8 cellular contexts compared by ENCODE assay signal in the genomic region with DNA sequence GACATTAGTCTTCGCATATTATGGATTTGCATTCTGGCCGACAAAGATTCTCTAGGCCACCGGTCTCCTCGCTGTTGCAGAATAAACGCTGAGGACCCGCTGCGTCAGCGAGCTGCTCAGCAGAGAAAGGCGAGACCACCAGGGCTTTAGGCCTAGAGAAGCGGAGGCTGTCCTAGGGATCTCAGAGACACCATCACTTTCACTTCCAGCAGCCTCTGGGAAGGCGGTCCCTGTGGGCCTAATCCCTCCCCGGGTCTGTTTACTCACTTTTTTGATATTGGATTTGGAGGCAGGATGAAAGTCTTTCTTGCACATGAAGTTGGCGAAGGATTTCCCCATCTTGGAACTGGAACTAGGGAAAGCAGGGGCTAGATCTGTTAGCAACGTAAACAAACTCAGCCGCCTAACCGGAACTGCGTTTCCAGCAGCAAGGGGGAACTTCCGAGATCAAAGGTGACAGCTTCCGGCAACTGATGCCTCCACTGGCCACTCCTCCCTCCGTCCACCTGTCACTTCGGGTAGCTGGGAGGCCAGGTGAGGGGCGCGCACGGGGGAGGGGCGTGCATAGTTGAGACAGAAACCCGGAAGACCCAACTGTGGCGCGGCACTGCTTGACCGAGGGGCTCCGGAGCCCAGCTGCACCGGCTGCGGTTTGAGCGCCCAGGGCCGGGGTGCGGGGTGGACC. TPM values are rescaled to one million over a fixed set of nuclear protein-coding genes. Genes with fewer than 3 reads are reported as not detected.
DNase-seq lines count a peak whose midpoint lies in the region; ATAC-seq and TF ChIP-seq lines count a peak whose summit lies in the region.

A gene with protein sequence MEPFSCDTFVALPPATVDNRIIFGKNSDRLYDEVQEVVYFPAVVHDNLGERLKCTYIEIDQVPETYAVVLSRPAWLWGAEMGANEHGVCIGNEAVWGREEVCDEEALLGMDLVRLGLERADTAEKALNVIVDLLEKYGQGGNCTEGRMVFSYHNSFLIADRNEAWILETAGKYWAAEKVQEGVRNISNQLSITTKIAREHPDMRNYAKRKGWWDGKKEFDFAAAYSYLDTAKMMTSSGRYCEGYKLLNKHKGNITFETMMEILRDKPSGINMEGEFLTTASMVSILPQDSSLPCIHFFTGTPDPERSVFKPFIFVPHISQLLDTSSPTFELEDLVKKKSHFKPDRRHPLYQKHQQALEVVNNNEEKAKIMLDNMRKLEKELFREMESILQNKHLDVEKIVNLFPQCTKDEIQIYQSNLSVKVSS (plus strand): TSS at position 447 of the 685 bp plus-strand sequence. CDS start 2,554 bp downstream, outside the sequence.

- TF ChIP-seq CTCF in cardiac muscle cell (IDR thresholded peaks at IDR 0.05; ENCODE audit: low read depth, low read length), result no peak
- peak; percentile 4 for TF ChIP-seq CTCF in parathyroid adenoma (IDR thresholded peaks at IDR 0.05)
- peak in 1 of 5 experiments; percentile 17 for TF ChIP-seq CTCF in tibial nerve (IDR thresholded peaks at IDR 0.05)

- H3K9me3 ChIP-seq in cardiac muscle cell (ENCODE audit: low read depth) (no peaks in the 10 kb centered on the region), parathyroid adenoma (ENCODE audit: control insufficient read depth, low read length) (no peaks in the 10 kb centered on the region), tibial nerve (no peaks in the 10 kb centered on the region)

- DNase-seq in NCI-H1105 (lab: John Stamatoyannopoulos, UW) (peak; percentile 85), SW480 (ENCODE audit: low spot score) (peak; percentile 88), cardiac muscle cell (ENCODE audit: low read depth in 1 of 2, low spot score in 1 of 2) (peak; percentile 80 to 91), tibial nerve (ENCODE audit: low spot score in 2 of 2) (peak; percentile 29 to 63)
- peak; percentile 74 for DNase-seq in activated naive CD8-positive, alpha-beta T cell treated with anti-CD3 and anti-CD28 coated beads, Interleukin-2, amount 50 U/mL, for 24 hours

- H3K27me3 ChIP-seq in cardiac muscle cell, result no peaks in the 10 kb centered on the region
- no peaks in the 10 kb centered on the region for H3K27me3 ChIP-seq in parathyroid adenoma (ENCODE audit: control insufficient read depth, insufficient read depth, low read length)
- no peaks in the 10 kb centered on the region for H3K27me3 ChIP-seq in tibial nerve

- H3K36me3 ChIP-seq in cardiac muscle cell (no peaks in the 10 kb centered on the region), parathyroid adenoma (ENCODE audit: control insufficient read depth, insufficient read depth, low read length) (no peaks in the 10 kb centered on the region), tibial nerve (peaks cover 0 to 26% (median 0%) of the 10 kb centered on the region in 3 donors)

- peak; percentile 94 for ATAC-seq in HG02610 (IDR thresholded peaks at IDR 0.05; ENCODE audit: unreplicated experiment)
- peak; percentile 95 for ATAC-seq in activated naive CD8-positive, alpha-beta T cell treated with anti-CD3 and anti-CD28 coated beads, Interleukin-2, amount 50 U/mL, for 24 hours

- H3K4me3 ChIP-seq in cardiac muscle cell, result peak within 1 kb of the TSS; percentile 82
- peak within 1 kb of the TSS; percentile 98 for H3K4me3 ChIP-seq in parathyroid adenoma (ENCODE audit: low read depth, low read length)
- peak within 1 kb of the TSS; percentile 67 to 87 (median 84) for H3K4me3 ChIP-seq in tibial nerve

- H3K4me1 ChIP-seq in cardiac muscle cell (ENCODE audit: low read depth) (peaks cover 11% of the 10 kb centered on the region), parathyroid adenoma (peaks cover 11% of the 10 kb centered on the region), tibial nerve (peaks cover 0 to 41% (median 24%) of the 10 kb centered on the region in 4 donors)

- H3K79me2 ChIP-seq in parathyroid adenoma, result peaks cover 42% of the 10 kb centered on the region

- H3K9ac ChIP-seq in parathyroid adenoma, result peak within 1 kb of the TSS; percentile 33

- peak; percentile 40 to 85 for TF ChIP-seq EP300 in tibial nerve (IDR thresholded peaks at IDR 0.05)

- peak within 1 kb of the TSS; percentile 88 for H3K27ac Mint-ChIP-seq in activated naive CD8-positive, alpha-beta T cell treated with anti-CD3 and anti-CD28 coated beads, Interleukin-2, amount 50 U/mL, for 24 hours

- TF ChIP-seq POLR2A in GM10847 (IDR thresholded peaks at IDR 0.05; ENCODE audit: extremely low read depth, insufficient read length), result peak; percentile 47
- TF ChIP-seq POLR2A in tibial nerve (IDR thresholded peaks at IDR 0.05), result peak in 1 of 2 donors; percentile 21

- peak within 1 kb of the TSS; percentile 95 for H3K4me3 Mint-ChIP-seq in activated naive CD8-positive, alpha-beta T cell treated with anti-CD3 and anti-CD28 coated beads, Interleukin-2, amount 50 U/mL, for 24 hours

- peak within 1 kb of the TSS; percentile 86 for H2AFZ ChIP-seq in parathyroid adenoma

- H3K9me3 Mint-ChIP-seq in activated naive CD8-positive, alpha-beta T cell treated with anti-CD3 and anti-CD28 coated beads, Interleukin-2, amount 50 U/mL, for 24 hours, result no peaks in the 10 kb centered on the region

- H3K4me1 Mint-ChIP-seq in activated naive CD8-positive, alpha-beta T cell treated with anti-CD3 and anti-CD28 coated beads, Interleukin-2, amount 50 U/mL, for 24 hours, result peaks cover 36% of the 10 kb centered on the region

- 1% methylated on average over 34 to 35 of the region's 35 CpGs for WGBS in tibial nerve, 2 donors

- peak within 1 kb of the TSS; percentile 72 for H3K4me2 ChIP-seq in parathyroid adenoma (ENCODE audit: low read length)

- H3K27me3 Mint-ChIP-seq in activated naive CD8-positive, alpha-beta T cell treated with anti-CD3 and anti-CD28 coated beads, Interleukin-2, amount 50 U/mL, for 24 hours, result no peaks in the 10 kb centered on the region

- H3K27ac ChIP-seq in cardiac muscle cell (peak within 1 kb of the TSS; percentile 91), parathyroid adenoma (peak within 1 kb of the TSS; percentile 82), tibial nerve (peak within 1 kb of the TSS; percentile 72 to 95 (median 86))

- H3K36me3 Mint-ChIP-seq in activated naive CD8-positive, alpha-beta T cell treated with anti-CD3 and anti-CD28 coated beads, Interleukin-2, amount 50 U/mL, for 24 hours (ENCODE audit: low read depth), result peaks cover 12% of the 10 kb centered on the region

RNA-seq across cellular contexts. Expression of the gene that starts here (rescaled TPM):
- total RNA-seq in cardiac muscle cell (38.5 and 42.1 TPM in 2 replicates), tibial nerve (10 to 100 TPM; 13.5 to 32.0 (median 20.7) TPM)
- polyA plus RNA-seq in cardiac muscle cell, result 23.5 and 35.0 TPM in 2 replicates

Comparison
In these comparisons a context has a peak if more than half of its experiments do, and no peak if none do; other contexts are left out.
1. Peak in every context shown above with its lines: DNase-seq, ATAC-seq, H3K4me3 ChIP-seq and H3K27ac ChIP-seq.